ENCODE assay signal across 21 cellular contexts in the genomic region with DNA sequence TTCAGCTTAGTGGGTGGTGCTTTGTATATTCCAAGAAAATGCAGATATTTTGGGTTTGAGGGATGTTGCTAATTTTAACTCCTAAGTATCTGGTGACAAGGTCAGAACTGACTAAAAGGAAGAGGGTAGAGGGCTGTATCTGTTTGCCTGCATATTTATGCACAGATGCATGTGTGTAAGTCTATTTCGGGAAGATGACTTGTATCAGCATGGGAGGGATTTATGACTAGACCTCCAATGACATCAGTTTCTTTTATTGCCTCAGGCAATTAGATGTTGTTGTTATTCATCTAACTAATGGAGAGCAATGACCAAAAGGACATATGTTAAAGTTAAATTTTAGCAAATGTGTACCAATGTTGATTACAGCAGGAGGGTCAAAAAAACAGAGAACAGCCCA.
"Had no signal": no experiment of that assay in that cellular context is flagged by ENCODE, and none has a peak within 500 bp of the region (broad histone marks: within the 10 kb centered on the region; RNA-seq: fewer than 3 reads in every experiment).

No MANE protein-coding gene starts in this region.

- H3K4me1 Mint-ChIP-seq: activated CD4-positive, alpha-beta T cell treated with anti-CD3 and anti-CD28 coated beads, Interleukin-2, amount 10 ng/mL, durations not matched to agents 24 days and 14 days; stimulated activated effector memory CD8-positive, alpha-beta T cell treated with anti-CD3 and anti-CD28 coated beads, Interleukin-12 subunit alpha, Interleukin-12 subunit beta, amount 100 ng/mL, for 72 hours had no signal

- H3K4me1 ChIP-seq: stomach, vagina had no signal

- ATAC-seq: activated CD8-positive, alpha-beta T cell treated with anti-CD3 and anti-CD28 coated beads, Interleukin-2, amount 10 ng/mL, durations not matched to agents 7 days and 5 days; left colon; stimulated activated effector memory CD8-positive, alpha-beta T cell treated with anti-CD3 and anti-CD28 coated beads, Interleukin-12 subunit alpha, Interleukin-12 subunit beta, amount 100 ng/mL, for 72 hours had no signal

- DNase-seq: activated CD4-positive, alpha-beta T cell treated with anti-CD3 and anti-CD28 coated beads, Interleukin-2, amount 10 ng/mL, durations not matched to agents 24 days and 14 days; activated CD8-positive, alpha-beta T cell treated with anti-CD3 and anti-CD28 coated beads, Interleukin-2, amount 10 ng/mL, durations not matched to agents 7 days and 5 days; activated naive CD4-positive, alpha-beta T cell treated with anti-CD3 and anti-CD28 coated beads for 36 hours; activated T-cell treated with anti-CD3 and anti-CD28 coated beads, Interleukin-2, amount 50 U/mL, for 24 hours; brain microvascular endothelial cell; cortex of kidney; erythroblast; left colon; occipital lobe; posterior cingulate gyrus; stimulated activated CD4-positive, alpha-beta T cell treated with anti-CD3 and anti-CD28 coated beads, Interleukin-15, amount 100 ng/mL, for 24 hours; stimulated activated CD4-positive, alpha-beta T cell treated with anti-CD3 and anti-CD28 coated beads, Interleukin-2, amount 100 ng/mL, for 48 hours; stomach; T1000; trophoblast cell had no signal

- H3K27ac Mint-ChIP-seq: activated CD4-positive, alpha-beta T cell treated with anti-CD3 and anti-CD28 coated beads, Interleukin-2, amount 10 ng/mL, durations not matched to agents 24 days and 14 days; activated CD8-positive, alpha-beta T cell treated with anti-CD3 and anti-CD28 coated beads, Interleukin-2, amount 10 ng/mL, durations not matched to agents 7 days and 5 days; activated naive CD4-positive, alpha-beta T cell treated with anti-CD3 and anti-CD28 coated beads for 36 hours; activated T-cell treated with anti-CD3 and anti-CD28 coated beads, Interleukin-2, amount 50 U/mL, for 24 hours; nephron; stimulated activated effector memory CD8-positive, alpha-beta T cell treated with anti-CD3 and anti-CD28 coated beads, Interleukin-12 subunit alpha, Interleukin-12 subunit beta, amount 100 ng/mL, for 72 hours had no signal

- H3K27me3 ChIP-seq: brain microvascular endothelial cell, hepatocyte, stomach, vagina had no signal

- H3K9me3 ChIP-seq: stomach, vagina had no signal

- H3K4me3 Mint-ChIP-seq: activated CD4-positive, alpha-beta T cell treated with anti-CD3 and anti-CD28 coated beads, Interleukin-2, amount 10 ng/mL, durations not matched to agents 24 days and 14 days; activated CD8-positive, alpha-beta T cell treated with anti-CD3 and anti-CD28 coated beads, Interleukin-2, amount 10 ng/mL, durations not matched to agents 7 days and 5 days; activated naive CD4-positive, alpha-beta T cell treated with anti-CD3 and anti-CD28 coated beads for 36 hours; activated T-cell treated with anti-CD3 and anti-CD28 coated beads, Interleukin-2, amount 50 U/mL, for 24 hours; stimulated activated effector memory CD8-positive, alpha-beta T cell treated with anti-CD3 and anti-CD28 coated beads, Interleukin-12 subunit alpha, Interleukin-12 subunit beta, amount 100 ng/mL, for 72 hours had no signal

- H3K27ac ChIP-seq: brain microvascular endothelial cell, hepatocyte, skin epidermis, stomach, vagina had no signal

- H3K36me3 Mint-ChIP-seq: stimulated activated effector memory CD8-positive, alpha-beta T cell treated with anti-CD3 and anti-CD28 coated beads, Interleukin-12 subunit alpha, Interleukin-12 subunit beta, amount 100 ng/mL, for 72 hours had no signal

- H3K36me3 ChIP-seq: brain microvascular endothelial cell, stomach, vagina had no signal

- H3K9me3 Mint-ChIP-seq: activated CD4-positive, alpha-beta T cell treated with anti-CD3 and anti-CD28 coated beads, Interleukin-2, amount 10 ng/mL, durations not matched to agents 24 days and 14 days; stimulated activated effector memory CD8-positive, alpha-beta T cell treated with anti-CD3 and anti-CD28 coated beads, Interleukin-12 subunit alpha, Interleukin-12 subunit beta, amount 100 ng/mL, for 72 hours had no signal

- H3K4me3 ChIP-seq: hepatocyte, lung, skin epidermis, stomach, vagina had no signal

- H3K27me3 Mint-ChIP-seq: activated CD4-positive, alpha-beta T cell treated with anti-CD3 and anti-CD28 coated beads, Interleukin-2, amount 10 ng/mL, durations not matched to agents 24 days and 14 days; activated T-cell treated with anti-CD3 and anti-CD28 coated beads, Interleukin-2, amount 50 U/mL, for 24 hours had no signal
